1 cellular context compared by ENCODE assay signal in genomic region chr6:63573140-63573898, GRCh38.
TF ChIP-seq lines count a peak whose summit lies in the region.

No MANE protein-coding gene starts in this region.

TF ChIP-seq in HEK293, 187 proteins besides CTCF, POLR2A, EP300 and RAD21 (continued from another document):
- TF ChIP-seq ZSCAN18 (tag by site-specific recombination; IDR thresholded peaks at IDR 0.05) (no peak), ZNF133 (tag by site-specific recombination; IDR thresholded peaks at IDR 0.05) (no peak), SCRT2 (tag by site-specific recombination; IDR thresholded peaks at IDR 0.05) (no peak), GLIS1 (tag by site-specific recombination; IDR thresholded peaks at IDR 0.05) (0 out of 2 replicates have a peak, but pooled peaks have one; percentile 30), TCF7L2 (IDR thresholded peaks at IDR 0.05; ENCODE audit: borderline replicate concordance, low read depth, low read length) (no peak), BCL11A (tag by site-specific recombination; IDR thresholded peaks at IDR 0.05; ENCODE audit: low read depth) (no peak), SALL2 (tag by site-specific recombination; IDR thresholded peaks at IDR 0.05; ENCODE audit: borderline replicate concordance) (no peak), ZNF16 (tag by site-specific recombination; IDR thresholded peaks at IDR 0.05; ENCODE audit: low read depth) (no peak), PATZ1 (tag by site-specific recombination; IDR thresholded peaks at IDR 0.05) (peak; percentile 80), MYNN (tag by site-specific recombination; IDR thresholded peaks at IDR 0.05; ENCODE audit: borderline replicate concordance) (no peak), WT1 (tag by site-specific recombination; IDR thresholded peaks at IDR 0.05) (0 out of 2 replicates have a peak, but pooled peaks have one; percentile 38), ZNF548 (tag by site-specific recombination; IDR thresholded peaks at IDR 0.05) (no peak), ZNF146 (tag by site-specific recombination; IDR thresholded peaks at IDR 0.05) (no peak; the same call in 1 of the 2 replicates), AEBP2 (tag by site-specific recombination; IDR thresholded peaks at IDR 0.05; ENCODE audit: borderline replicate concordance) (no peak), ZNF513 (tag by site-specific recombination; IDR thresholded peaks at IDR 0.05) (no peak), ZNF692 (tag by site-specific recombination; IDR thresholded peaks at IDR 0.05) (peak; percentile 47; the same call in 1 of the 2 replicates), ZNF561 (tag by site-specific recombination; IDR thresholded peaks at IDR 0.05; ENCODE audit: borderline replicate concordance) (peak; percentile 69), ZNF645 (tag by site-specific recombination; IDR thresholded peaks at IDR 0.05) (no peak), PRDM4 (tag by site-specific recombination; IDR thresholded peaks at IDR 0.05) (peak; percentile 15; the same call in 1 of the 2 replicates), HOXC10 (CRISPR knock-in tag; IDR thresholded peaks at IDR 0.05) (0 out of 2 replicates have a peak, but pooled peaks have one; percentile 48), ZNF223 (tag by site-specific recombination; IDR thresholded peaks at IDR 0.05) (no peak), ZNF366 (tag by site-specific recombination; conservative IDR thresholded peaks at IDR 0.05) (no peak), ZNF837 (tag by site-specific recombination; IDR thresholded peaks at IDR 0.05) (no peak), ZNF37A (tag by site-specific recombination; IDR thresholded peaks at IDR 0.05) (0 out of 2 replicates have a peak, but pooled peaks have one; percentile 9), ZNF132 (tag by site-specific recombination; IDR thresholded peaks at IDR 0.05; ENCODE audit: borderline replicate concordance) (no peak), ZNF555 (tag by site-specific recombination; conservative IDR thresholded peaks at IDR 0.05) (no peak), ZBTB48 (tag by site-specific recombination; IDR thresholded peaks at IDR 0.05) (no peak), ZNF626 (tag by site-specific recombination; IDR thresholded peaks at IDR 0.05) (0 out of 2 replicates have a peak, but pooled peaks have one; percentile 33), BCL6B (tag by site-specific recombination; IDR thresholded peaks at IDR 0.05) (no peak), ZNF830 (tag by site-specific recombination; IDR thresholded peaks at IDR 0.05; ENCODE audit: low read depth) (no peak)
